In genomic region chr2:65393743-65394422, GRCh38 we compare ENCODE assay signal across 24 cellular contexts. TPM values are rescaled to one million over a fixed set of nuclear protein-coding genes. Genes with fewer than 3 reads are reported as not detected.
A peak's percentile ranks its signal among the peaks of the same experiment; 100 is the strongest.
DNase-seq lines count a peak whose midpoint lies in the region; ATAC-seq, FAIRE-seq and TF ChIP-seq lines count a peak whose summit lies in the region.
"Had no signal": no experiment of that assay in that cellular context is flagged by ENCODE, and none has a peak within 500 bp of the region (broad histone marks: within the 10 kb centered on the region; RNA-seq: fewer than 3 reads in every experiment).

No MANE protein-coding gene starts in this region.

- peak; percentile 56 for DNase-seq in NB4 (ENCODE audit: low read depth)
- no peak for DNase-seq in GM12878 (ENCODE audit: low read depth, low spot score)
- DNase-seq in activated CD4-positive, alpha-beta T cell treated with anti-CD3 and anti-CD28 coated beads for 4 hours = no peak
- DNase-seq: activated CD4-positive, alpha-beta T cell treated with anti-CD3 and anti-CD28 coated beads, Interleukin-2, amount 10 ng/mL, durations not matched to agents 24 days and 14 days; activated naive CD8-positive, alpha-beta T cell treated with anti-CD3 and anti-CD28 coated beads, Interleukin-2, amount 10 ng/mL, durations not matched to agents 7 days and 5 days; CD8-positive, alpha-beta T cell; DMS153; effector memory CD8-positive, alpha-beta T cell; gastrocnemius medialis; GDM1; GOT3; kidney glomerular epithelial cell; mesenchymal stem cell; naive thymus-derived CD8-positive, alpha-beta T cell; NCI-H1694; NCI-H2227 treated with DMSO at 0.1 percent for 48 hours; spleen; T-helper 1 cell; upper lobe of right lung had no signal

- 0% methylated on average over 3 of the region's 3 CpGs for whole genome bisulfite sequencing in GM12878 (ENCODE audit: insufficient coverage, insufficient replicate concordance, low lambda C conversion rate, missing lambda C conversion rate)

- H3K27ac ChIP-seq in GM12878 (ENCODE audit: control insufficient read depth, insufficient read depth) = peak overlapping the region; percentile 57
- H3K27ac ChIP-seq: esophagus muscularis mucosa, gastrocnemius medialis, spleen, upper lobe of right lung had no signal

- peak; percentile 47 for FAIRE-seq in GM12878 (lab: Jason Lieb, UNC)

- SMC1A ChIA-PET in GM12878 (lab: Charles Lee; ENCODE audit: uncharacterized antibody, unreplicated experiment) = interaction anchor here (0.8 to 6.6 kb wide), 17 partner anchors 9 to 43 kb away, joined by 3 to 35 read pairs (median 4); no protein-coding TSS in a partner anchor

- H3K9ac ChIP-seq in GM12878 (ENCODE audit: control insufficient read depth, insufficient read depth, low read length) = no peak overlapping the region

- peak; percentile 28 for ATAC-seq in GM18867 (IDR thresholded peaks at IDR 0.05; ENCODE audit: unreplicated experiment)
- ATAC-seq in HG02798 (IDR thresholded peaks at IDR 0.05; ENCODE audit: poor library complexity, unreplicated experiment) = peak; percentile 19
- ATAC-seq in GM12878 = peak; percentile 2; the same call in 1 of the 3 replicates
- ATAC-seq in HG02981 (IDR thresholded peaks at IDR 0.05; ENCODE audit: unreplicated experiment) = no peak
- no peak for ATAC-seq in HG02884 (IDR thresholded peaks at IDR 0.05; ENCODE audit: unreplicated experiment)
- ATAC-seq: CD8-positive, alpha-beta T cell; effector memory CD8-positive, alpha-beta T cell; gastrocnemius medialis; naive thymus-derived CD8-positive, alpha-beta T cell; upper lobe of right lung had no signal

- H3K4me1 ChIP-seq in GM12878 (ENCODE audit: control insufficient read depth, insufficient read depth, low read length) = peaks cover 79% of the 10 kb centered on the region

- intact Hi-C loops in GM12878 (cut with micrococcal nuclease; ENCODE audit: unreplicated experiment) = loop anchor here (5.0 to 10.0 kb wide), 2 partner anchors 158 to 459 kb away; no protein-coding TSS in a partner anchor

- TF ChIP-seq CTCF in NB4 (IDR thresholded peaks at IDR 0.05; ENCODE audit: low read depth, low read length) (no peak), GM12878 (IDR thresholded peaks at IDR 0.05 in 2 of 3, conservative IDR thresholded peaks at IDR 0.05 in 1 of 3; ENCODE audit: control insufficient read depth in 2 of 3, extremely low read depth in 1 of 3, insufficient read depth in 1 of 3, low read depth in 3 of 3, low read length in 3 of 3) (no peak)

- no peak for TF ChIP-seq POLR2A in NB4 (IDR thresholded peaks at IDR 0.05; ENCODE audit: extremely low read depth, insufficient read length)
- no peak for TF ChIP-seq POLR2A in GM12878 (IDR thresholded peaks at IDR 0.05; ENCODE audit: low read depth, low read length)

- H3K36me3 ChIP-seq in GM12878 (ENCODE audit: control insufficient read depth in 2 of 2, insufficient read depth in 2 of 2, low read length in 1 of 2) = no peaks in the 10 kb centered on the region
- H3K36me3 ChIP-seq: esophagus muscularis mucosa, gastrocnemius medialis, spleen, upper lobe of right lung had no signal

- H3K27me3 ChIP-seq in GM12878 (replicated peaks in 1 of 2; ENCODE audit: control insufficient read depth in 2 of 2, insufficient read depth in 2 of 2, low read length in 1 of 2) = no peaks in the 10 kb centered on the region
- H3K27me3 ChIP-seq: esophagus muscularis mucosa, gastrocnemius medialis, spleen, upper lobe of right lung had no signal

- BruUV-seq in GM12878 (replicated peaks; lab: Mats Ljungman, UMichigan) = no TSS peak

- peak overlapping the region; percentile 83 for H3K4me2 ChIP-seq in GM12878 (ENCODE audit: control insufficient read depth, insufficient read depth)

- TF ChIP-seq EP300 in GM12878 (IDR thresholded peaks at IDR 0.05; ENCODE audit: borderline replicate concordance in 1 of 2, control insufficient read depth in 1 of 2, low read depth in 2 of 2, low read length in 2 of 2) = no peak

- TF ChIP-seq RAD21 in GM12878 (IDR thresholded peaks at IDR 0.05; ENCODE audit: insufficient read depth, low read depth, low read length) = no peak

- H3K4me3 ChIP-seq in NB4 (ENCODE audit: low read depth, low read length) (no peak overlapping the region), GM12878 (no peak overlapping the region)
- H3K4me3 ChIP-seq: esophagus muscularis mucosa, gastrocnemius medialis, spleen, upper lobe of right lung had no signal

- CTCF ChIA-PET in GM12878 (lab: Yijun Ruan, JAX) = interaction anchor here (0.6 to 1.3 kb wide), 4 partner anchors 10 to 129 kb away, joined by 3 to 4 read pairs (median 3); no protein-coding TSS in a partner anchor

- no peaks in the 10 kb centered on the region for H3K9me3 ChIP-seq in GM12878 (replicated peaks; ENCODE audit: control insufficient read depth, insufficient read depth, low read length)
- H3K9me3 ChIP-seq: esophagus muscularis mucosa, gastrocnemius medialis, spleen, upper lobe of right lung had no signal

- RAD21 ChIA-PET in GM12878 (lab: Charles Lee; ENCODE audit: unreplicated experiment) = interaction anchor here (0.8 to 2.4 kb wide), 5 partner anchors 12 to 93 kb away, joined by 3 to 10 read pairs (median 4); no protein-coding TSS in a partner anchor

- POLR2A ChIA-PET in GM12878 (lab: Charles Lee) = interaction anchor here (0.8 to 1.9 kb wide), 5 partner anchors 9 to 36 kb away, joined by 4 to 10 read pairs (median 4); no protein-coding TSS in a partner anchor

- H3K79me2 ChIP-seq in GM12878 (ENCODE audit: control insufficient read depth, insufficient read depth, low read length) = peaks cover 7% of the 10 kb centered on the region

- no peaks in the 10 kb centered on the region for H4K20me1 ChIP-seq in GM12878 (ENCODE audit: control insufficient read depth, insufficient read depth)

- no peak overlapping the region for H2AFZ ChIP-seq in GM12878 (ENCODE audit: control insufficient read depth, low read depth, low read length)

- in situ Hi-C loops in GM12878 (cut with MboI) = no loop called here

TF ChIP-seq in GM12878, 131 proteins besides CTCF, POLR2A, EP300 and RAD21 (continues in another document):
- TF ChIP-seq IKZF1 (conservative IDR thresholded peaks at IDR 0.05) (0 out of 2 replicates have a peak, but pooled peaks have one; percentile 12), NR2C1 (IDR thresholded peaks at IDR 0.05) (no peak), NBN (IDR thresholded peaks at IDR 0.05) (no peak), SPI1 (IDR thresholded peaks at IDR 0.05; ENCODE audit: borderline replicate concordance, insufficient read depth, low read depth, low read length) (peak; percentile 36; the same call in 1 of the 2 replicates), FOXM1 (IDR thresholded peaks at IDR 0.05; ENCODE audit: low read depth, low read length) (no peak; the same call in 1 of the 2 replicates), IKZF2 (IDR thresholded peaks at IDR 0.05) (0 out of 4 replicates have a peak, but pooled peaks of 1 of the 2 experiments have one; percentile 37), MEF2B (IDR thresholded peaks at IDR 0.05; ENCODE audit: partially characterized antibody, poor library complexity, severe bottlenecking) (peak; percentile 22), REST (IDR thresholded peaks at IDR 0.05; ENCODE audit: low read depth, low read length) (no peak)

RNA-seq across cellular contexts. Expression of gene SPRED2, which starts 38.5 kb away (rescaled TPM):
- total RNA-seq in GM12878 (2013; cell fraction: nucleolus; rRNA removed) = 22.4 and 22.8 TPM in 2 replicates
- total RNA-seq in GM12878 (2014; rRNA removed) = 5.3 and 5.7 TPM in 2 replicates
- 6.7 and 6.8 TPM in 2 replicates for total RNA-seq in GM12878 (2014; rRNA removed; fragmentation: Illumina TruSeq; extraction: Trizol)
- total RNA-seq in GM12878 (2021) = 23.9 and 25.6 TPM in 2 replicates
- 2.9 TPM for polyA plus RNA-seq in GM12878 (2011; ENCODE audit: low read depth)
- 9.2 and 10.0 TPM in 2 replicates for polyA plus RNA-seq in GM12878 (2011; rRNA removed)
- polyA plus RNA-seq in GM12878 (2011; cell fraction: cytosol; rRNA removed) = 12.1 and 14.2 TPM in 2 replicates
- polyA plus RNA-seq in GM12878 (2011; cell fraction: nucleus; rRNA removed) = 15.3 and 17.6 TPM in 2 replicates
- polyA plus RNA-seq in GM12878 (2012) = 3.6 and 4.9 TPM in 2 replicates
- 16.2 and 17.6 TPM in 2 replicates for polyA plus RNA-seq in GM12878 (2014; fragmentation: Illumina TruSeq; extraction: Trizol)
- 1 to 10 TPM; 3.0 to 3.2 TPM for polyA plus RNA-seq in GM12878 (2014; fragmentation: Nextera tagmentation; extraction: Ambion mirVana)
- polyA plus RNA-seq in GM12878 (2014; rRNA removed) = 9.4 and 11.5 TPM in 2 replicates
- polyA plus RNA-seq in GM12878 (2016; fragmentation: Nextera tagmentation; extraction: Ambion mirVana) = 10 to 100 TPM; 10.9 to 11.8 TPM
- polyA minus RNA-seq in GM12878 (2011; rRNA and poly(A)+ RNA removed) = 10.8 and 11.3 TPM in 2 replicates
- 8.0 and 8.7 TPM in 2 replicates for polyA minus RNA-seq in GM12878 (2011; cell fraction: cytosol; rRNA and poly(A)+ RNA removed)
- 5.2 and 10.3 TPM in 2 replicates for polyA minus RNA-seq in GM12878 (2011; cell fraction: nucleus; rRNA and poly(A)+ RNA removed)

Comparison
In these comparisons a context has a peak if more than half of its experiments do, and no peak if none do; other contexts are left out.
1. ATAC-seq: peak in GM18867 (single experiment), HG02798 (single experiment) and GM12878 (single experiment); none in HG02981 (single experiment) and HG02884 (single experiment).